Comparison of ENCODE assay signal across 28 cellular contexts in the genomic region with DNA sequence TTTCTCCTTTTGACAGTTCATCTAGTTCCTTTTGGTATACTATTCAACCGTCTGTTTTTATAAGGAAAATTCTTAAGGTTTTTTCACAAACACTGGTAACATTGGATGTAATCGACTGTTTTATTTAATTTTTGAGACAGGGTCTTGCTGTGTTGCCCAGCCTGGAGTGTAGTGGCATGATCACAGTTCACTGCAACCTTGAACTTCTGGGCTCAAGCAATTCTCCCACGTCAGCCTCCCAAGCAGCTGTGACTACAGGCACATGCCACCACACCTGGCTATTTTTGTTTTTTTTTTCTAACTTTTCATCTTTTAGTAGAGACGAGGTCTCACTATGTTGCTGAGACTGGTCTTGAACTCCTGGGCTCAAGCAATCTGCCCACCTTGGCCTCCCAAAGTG.
"Had no signal": no experiment of that assay in that cellular context is flagged by ENCODE, and none has a peak within 500 bp of the region (broad histone marks: within the 10 kb centered on the region; RNA-seq: fewer than 3 reads in every experiment).

No MANE protein-coding gene starts in this region.

- H3K36me3 ChIP-seq: gastroesophageal sphincter, left lung, neural progenitor cell, prostate gland, right atrium auricular region, sigmoid colon, thoracic aorta, tibial nerve, upper lobe of right lung, uterus had no signal

- H3K27me3 Mint-ChIP-seq: naive thymus-derived CD4-positive, alpha-beta T cell; stimulated activated naive B cell treated with anti-CD40 and anti-IgM and Interleukin-4, amounts not matched to agents 10 μg/mL and 1 μg/mL and 100 μg/mL, for 72 hours; stimulated activated naive CD8-positive, alpha-beta T cell treated with anti-CD3 and anti-CD28 coated beads, Interleukin-15, Interleukin-2, amounts not matched to agents 100 ng/mL and 50 ng/mL, for 24 hours had no signal

- H2AFZ ChIP-seq: neural progenitor cell, parathyroid adenoma had no signal

- H3K79me2 ChIP-seq: parathyroid adenoma had no signal

- H3K4me2 ChIP-seq: neural progenitor cell had no signal

- H3K4me1 ChIP-seq: foreskin keratinocyte, heart left ventricle, left lung, neural progenitor cell, parathyroid adenoma, prostate gland, right atrium auricular region, sigmoid colon, tibial nerve, upper lobe of right lung, uterus had no signal

- H3K4me3 Mint-ChIP-seq: naive thymus-derived CD4-positive, alpha-beta T cell; nephron; neural progenitor cell; stimulated activated naive B cell treated with anti-CD40 and anti-IgM and Interleukin-4, amounts not matched to agents 10 μg/mL and 1 μg/mL and 100 μg/mL, for 72 hours; stimulated activated naive CD8-positive, alpha-beta T cell treated with anti-CD3 and anti-CD28 coated beads, Interleukin-15, Interleukin-2, amounts not matched to agents 100 ng/mL and 50 ng/mL, for 24 hours had no signal

- DNase-seq: dermis blood vessel endothelial cell; effector memory CD4-positive, alpha-beta T cell; foreskin keratinocyte; heart left ventricle; hippocampal formation; left cardiac atrium; left lung; midbrain; naive thymus-derived CD4-positive, alpha-beta T cell; sigmoid colon; stimulated activated CD4-positive, alpha-beta T cell treated with anti-CD3 and anti-CD28 coated beads, Interleukin-2, amount 100 ng/mL, for 24 hours; stimulated activated CD4-positive, alpha-beta T cell treated with anti-CD3 and anti-CD28 coated beads, Interleukin-4, amount 100 ng/mL, for 24 hours; stimulated activated naive B cell treated with anti-CD40 and anti-IgM and Interleukin-4, amounts not matched to agents 10 μg/mL and 1 μg/mL and 100 μg/mL, for 72 hours; upper lobe of right lung; uterus had no signal

- H3K27me3 ChIP-seq: esophagus muscularis mucosa, foreskin keratinocyte, gastroesophageal sphincter, heart left ventricle, left lung, neural progenitor cell, right atrium auricular region, sigmoid colon, tibial nerve, upper lobe of right lung, uterus had no signal

- H3K9ac ChIP-seq: neural progenitor cell, parathyroid adenoma had no signal

- H3K4me1 Mint-ChIP-seq: naive thymus-derived CD4-positive, alpha-beta T cell; nephron; neural progenitor cell had no signal

- ATAC-seq: foreskin keratinocyte; gastroesophageal sphincter; heart left ventricle; left cardiac atrium; left lung; naive thymus-derived CD4-positive, alpha-beta T cell; stimulated activated naive B cell treated with anti-CD40 and anti-IgM and Interleukin-4, amounts not matched to agents 10 μg/mL and 1 μg/mL and 100 μg/mL, for 72 hours; upper lobe of right lung had no signal

- H3K27ac ChIP-seq: coronary artery, esophagus muscularis mucosa, foreskin keratinocyte, gastroesophageal sphincter, heart left ventricle, left lung, neural progenitor cell, parathyroid adenoma, prostate gland, right atrium auricular region, sigmoid colon, thoracic aorta, tibial nerve, upper lobe of right lung, uterus had no signal

- H3K9me3 ChIP-seq: esophagus muscularis mucosa, gastroesophageal sphincter, heart left ventricle, left lung, prostate gland, right atrium auricular region, sigmoid colon, thoracic aorta, tibial nerve, upper lobe of right lung, uterus had no signal

- H3K9me3 Mint-ChIP-seq: naive thymus-derived CD4-positive, alpha-beta T cell; nephron; neural progenitor cell; stimulated activated naive B cell treated with anti-CD40 and anti-IgM and Interleukin-4, amounts not matched to agents 10 μg/mL and 1 μg/mL and 100 μg/mL, for 72 hours; stimulated activated naive CD8-positive, alpha-beta T cell treated with anti-CD3 and anti-CD28 coated beads, Interleukin-15, Interleukin-2, amounts not matched to agents 100 ng/mL and 50 ng/mL, for 24 hours had no signal

- FAIRE-seq: endothelial cell of umbilical vein, islet of Langerhans had no signal

- H3K4me3 ChIP-seq: coronary artery, esophagus muscularis mucosa, gastroesophageal sphincter, heart left ventricle, left lung, neural progenitor cell, prostate gland, right atrium auricular region, sigmoid colon, thoracic aorta, tibial nerve, upper lobe of right lung, uterus had no signal

- H3K27ac Mint-ChIP-seq: nephron; neural progenitor cell; stimulated activated naive B cell treated with anti-CD40 and anti-IgM and Interleukin-4, amounts not matched to agents 10 μg/mL and 1 μg/mL and 100 μg/mL, for 72 hours; stimulated activated naive CD8-positive, alpha-beta T cell treated with anti-CD3 and anti-CD28 coated beads, Interleukin-15, Interleukin-2, amounts not matched to agents 100 ng/mL and 50 ng/mL, for 24 hours had no signal
